In the genomic region with DNA sequence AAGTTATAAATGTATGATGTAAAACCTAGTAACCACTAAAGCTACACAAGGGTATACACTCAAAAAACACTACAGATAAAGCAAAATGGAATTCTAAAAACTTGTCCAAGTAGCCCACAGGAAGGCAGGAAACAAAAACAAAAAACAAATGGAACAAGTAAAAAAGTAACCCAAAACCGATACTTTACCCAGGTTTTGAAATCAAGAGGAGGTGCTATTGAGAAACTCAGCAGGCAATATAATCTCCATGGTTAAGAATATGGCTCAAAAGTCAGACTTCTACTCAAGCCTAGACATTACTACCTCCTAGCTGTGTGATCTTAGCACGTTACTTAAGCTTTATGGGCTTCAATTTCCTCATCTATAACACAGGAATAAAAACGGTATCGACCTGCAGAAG, we compare ENCODE assay signal across 24 cellular contexts. TPM values are rescaled to one million over a fixed set of nuclear protein-coding genes. Genes with fewer than 3 reads are reported as not detected.
DNase-seq lines count a peak whose midpoint lies in the region; ATAC-seq, FAIRE-seq and TF ChIP-seq lines count a peak whose summit lies in the region.
"Had no signal": no experiment of that assay in that cellular context is flagged by ENCODE, and none has a peak within 500 bp of the region (broad histone marks: within the 10 kb centered on the region; RNA-seq: fewer than 3 reads in every experiment).

No MANE protein-coding gene starts in this region.

- H3K36me3 ChIP-seq in Karpas-422 (ENCODE audit: insufficient read depth, low read length) = peaks cover 50% of the 10 kb centered on the region
- peaks cover 85% of the 10 kb centered on the region for H3K36me3 ChIP-seq in K562 (ENCODE audit: control insufficient read depth, insufficient read depth, low read length)
- peaks cover 70% of the 10 kb centered on the region for H3K36me3 ChIP-seq in MG63

- no peak overlapping the region for H3K4me3 Mint-ChIP-seq in T-helper 2 cell treated with Interferon-gamma antibody and Interleukin-4, amounts not matched to agents 5 μg/mL and 100 μg/mL, for 36 hours
- H3K4me3 Mint-ChIP-seq in CD14-positive monocyte = no peak overlapping the region
- H3K4me3 Mint-ChIP-seq: CD4-positive, CD25-positive, alpha-beta regulatory T cell; IgD-negative memory B cell had no signal

- intact Hi-C loops in K562 (cut with micrococcal nuclease) = no loop called here
- intact Hi-C loops in CD14-positive monocyte (cut with micrococcal nuclease) = no loop called here

- TF ChIP-seq EP300 in K562 (IDR thresholded peaks at IDR 0.05; ENCODE audit: low read length) = no peak

- no peak overlapping the region for H2AFZ ChIP-seq in Karpas-422 (ENCODE audit: low read length)
- no peak overlapping the region for H2AFZ ChIP-seq in K562 (ENCODE audit: low read depth, low read length)
- H2AFZ ChIP-seq: GM23248 had no signal

- no peak for TF ChIP-seq RAD21 in K562 (CRISPR knock-in tag; conservative IDR thresholded peaks at IDR 0.05 in 1 of 2, IDR thresholded peaks at IDR 0.05 in 1 of 2)

- no peak for TF ChIP-seq POLR2A in K562 (conservative IDR thresholded peaks at IDR 0.05)

- 83% methylated on average over 4 of the region's 4 CpGs for WGBS in K562 (ENCODE audit: insufficient coverage, low coverage, missing lambda C conversion rate)

- H3K27ac ChIP-seq in Karpas-422 (ENCODE audit: low read length) = peak overlapping the region; percentile 76
- H3K27ac ChIP-seq in K562 (ENCODE audit: extremely low read depth, low read depth, low read length) = no peak overlapping the region
- H3K27ac ChIP-seq: 22Rv1, GM23248, HL-60, Peyer's patch had no signal

- no peak for DNase-seq in T-helper 2 cell treated with Interferon-gamma antibody and Interleukin-4, amounts not matched to agents 5 μg/mL and 100 μg/mL, for 36 hours (ENCODE audit: low spot score)
- DNase-seq in T-helper 2 cell = no peak
- DNase-seq in Karpas-422 = no peak
- DNase-seq in K562 (ENCODE audit: extremely low read depth in 1 of 4, low spot score in 3 of 4) = no peak
- peak; percentile 4 for DNase-seq in iris pigment epithelial cell (ENCODE audit: low read depth)
- DNase-seq in MG63 = no peak
- DNase-seq in CD14-positive monocyte (ENCODE audit: low spot score) = no peak
- DNase-seq: Caco-2; CD4-positive, CD25-positive, alpha-beta regulatory T cell; DMS153; GDM1; GM23248; NCI-H1105 treated with DMSO at 0.1 percent for 48 hours; NCI-H1694; NCI-H510A; NCI-H748 treated with DMSO at 0.1 percent for 48 hours; NK-92 treated with Interleukin-12 subunit alpha and Interleukin-12 subunit beta, amount 100 ng/mL, for 24 hours; Peyer's patch had no signal

- H3K9me1 ChIP-seq in K562 (ENCODE audit: control insufficient read depth, insufficient read depth, low read length) = no peaks in the 10 kb centered on the region

- no peaks in the 10 kb centered on the region for H3K27me3 Mint-ChIP-seq in T-helper 2 cell treated with Interferon-gamma antibody and Interleukin-4, amounts not matched to agents 5 μg/mL and 100 μg/mL, for 36 hours (ENCODE audit: low read depth)
- H3K27me3 Mint-ChIP-seq in CD14-positive monocyte (ENCODE audit: low read depth in 3 of 3) = no peaks in the 10 kb centered on the region
- H3K27me3 Mint-ChIP-seq: CD4-positive, CD25-positive, alpha-beta regulatory T cell; IgD-negative memory B cell had no signal

- H3K79me2 ChIP-seq in Karpas-422 (ENCODE audit: low read length) (peaks cover 68% of the 10 kb centered on the region), K562 (ENCODE audit: control insufficient read depth, insufficient read depth, low read length) (peaks cover 7% of the 10 kb centered on the region; the same call in 2 of the 3 replicates)

- peak; percentile 40 for ATAC-seq in K562
- ATAC-seq in GM19463 (IDR thresholded peaks at IDR 0.05; ENCODE audit: unreplicated experiment) = no peak

- H3K9ac ChIP-seq in Karpas-422 (ENCODE audit: low read length) (no peak overlapping the region), K562 (ENCODE audit: insufficient read depth in 1 of 2, low read depth in 2 of 2, low read length in 2 of 2) (no peak overlapping the region)
- H3K9ac ChIP-seq: GM23248 had no signal

- no peaks in the 10 kb centered on the region for H3K9me2 ChIP-seq in Karpas-422 (replicated peaks; ENCODE audit: insufficient read depth, low read length)

- peaks cover 36% of the 10 kb centered on the region for H3K4me1 ChIP-seq in Karpas-422 (ENCODE audit: low read length)
- no peaks in the 10 kb centered on the region for H3K4me1 ChIP-seq in K562 (replicated peaks in 1 of 2; ENCODE audit: control insufficient read depth in 2 of 2, insufficient read depth in 2 of 2, low read length in 2 of 2)
- H3K4me1 ChIP-seq: Caco-2, HAP-1, Peyer's patch had no signal

- H4K20me1 ChIP-seq in Karpas-422 (ENCODE audit: insufficient read depth, low read depth, low read length) = no peaks in the 10 kb centered on the region
- H4K20me1 ChIP-seq in K562 (replicated peaks; ENCODE audit: control insufficient read depth, insufficient read depth, low read length) = no peaks in the 10 kb centered on the region

- peaks cover 2% of the 10 kb centered on the region for H3K4me1 Mint-ChIP-seq in T-helper 2 cell treated with Interferon-gamma antibody and Interleukin-4, amounts not matched to agents 5 μg/mL and 100 μg/mL, for 36 hours (ENCODE audit: low read depth)
- H3K4me1 Mint-ChIP-seq in CD14-positive monocyte = no peaks in the 10 kb centered on the region

- CTCF ChIA-PET in K562 (lab: Yijun Ruan, JAX; ENCODE audit: low intra/inter-chr PET ratio) = no interaction called here

- H3K4me3 ChIP-seq in Karpas-422 (ENCODE audit: low read length) = no peak overlapping the region
- no peak overlapping the region for H3K4me3 ChIP-seq in K562
- H3K4me3 ChIP-seq in MG63 = no peak overlapping the region
- H3K4me3 ChIP-seq: GM23248, HAP-1, Peyer's patch had no signal

- peaks cover 32% of the 10 kb centered on the region for H3K36me3 Mint-ChIP-seq in T-helper 2 cell treated with Interferon-gamma antibody and Interleukin-4, amounts not matched to agents 5 μg/mL and 100 μg/mL, for 36 hours (ENCODE audit: low read depth)
- peaks cover 65 to 89% of the 10 kb centered on the region in 2 donors for H3K36me3 Mint-ChIP-seq in CD14-positive monocyte

- POLR2A ChIA-PET in K562 (lab: Yijun Ruan, JAX) = interaction anchor here (1.4 to 4.4 kb wide), 2 partner anchors 12 to 24 kb away, joined by 3 to 55 read pairs; a partner anchor contains a TSS

- H3K9me3 Mint-ChIP-seq in T-helper 2 cell treated with Interferon-gamma antibody and Interleukin-4, amounts not matched to agents 5 μg/mL and 100 μg/mL, for 36 hours = no peaks in the 10 kb centered on the region
- H3K9me3 Mint-ChIP-seq in CD14-positive monocyte = peaks cover 0 to 3% (median 0%) of the 10 kb centered on the region in 7 donors
- H3K9me3 Mint-ChIP-seq: CD4-positive, CD25-positive, alpha-beta regulatory T cell; IgD-negative memory B cell had no signal

- peak overlapping the region; percentile 46 for H3K4me2 ChIP-seq in Karpas-422 (ENCODE audit: low read depth, low read length, poor library complexity, severe bottlenecking)
- no peak overlapping the region for H3K4me2 ChIP-seq in K562 (ENCODE audit: insufficient read depth, low read length)

- FAIRE-seq in K562 (lab: Jason Lieb, UNC) = no peak
- FAIRE-seq: GM19239 had no signal

- H3K27me3 ChIP-seq in Karpas-422 (ENCODE audit: low read length) (no peaks in the 10 kb centered on the region), K562 (ENCODE audit: control insufficient read depth in 2 of 2, insufficient read depth in 2 of 2, low read length in 2 of 2) (no peaks in the 10 kb centered on the region), MG63 (no peaks in the 10 kb centered on the region)
- H3K27me3 ChIP-seq: Peyer's patch had no signal

- TF ChIP-seq CTCF in K562 (IDR thresholded peaks at IDR 0.05 in 2 of 3, conservative IDR thresholded peaks at IDR 0.05 in 1 of 3; ENCODE audit: insufficient read depth in 2 of 3, low read depth in 1 of 3, low read length in 3 of 3) = no peak
- TF ChIP-seq CTCF in CD14-positive monocyte (IDR thresholded peaks at IDR 0.05) = no peak

- peak overlapping the region; percentile 13 for H3K27ac Mint-ChIP-seq in T-helper 2 cell treated with Interferon-gamma antibody and Interleukin-4, amounts not matched to agents 5 μg/mL and 100 μg/mL, for 36 hours
- H3K27ac Mint-ChIP-seq in CD14-positive monocyte = no peak overlapping the region

- BruUV-seq in K562 (replicated peaks; lab: Mats Ljungman, UMichigan) = no TSS peak

- in situ Hi-C loops in K562 (cut with MboI) = no loop called here

- no peaks in the 10 kb centered on the region for H3K9me3 ChIP-seq in Karpas-422 (ENCODE audit: low read length)
- no peaks in the 10 kb centered on the region for H3K9me3 ChIP-seq in K562 (replicated peaks; ENCODE audit: control insufficient read depth, insufficient read depth, low read depth, low read length)
- H3K9me3 ChIP-seq in MG63 = no peaks in the 10 kb centered on the region
- H3K9me3 ChIP-seq: Caco-2, HAP-1, Peyer's patch had no signal

RNA-seq across cellular contexts. Expression of a gene that starts 13.3 kb away (rescaled TPM):
- 15.2 and 15.8 TPM in 2 replicates for total RNA-seq in Karpas-422 (2014; rRNA removed; shearing (Covaris generic); ENCODE audit: low replicate concordance)
- 19.0 and 34.7 TPM in 2 replicates for total RNA-seq in K562 (2011; cell fraction: chromatin; rRNA removed; ENCODE audit: low replicate concordance)
- 11.5 and 13.0 TPM in 2 replicates for total RNA-seq in K562 (2011; cell fraction: nucleolus; rRNA removed)
- 18.9 and 25.9 TPM in 2 replicates for total RNA-seq in K562 (2011; cell fraction: nucleoplasm; rRNA removed)
- total RNA-seq in K562 (2014; rRNA removed) (23.1 and 23.5 TPM in 2 replicates), K562 (2014; rRNA removed; fragmentation: Illumina TruSeq; extraction: Trizol) (37.4 and 38.7 TPM in 2 replicates), K562 (2015; rRNA removed; fragmentation: Illumina TruSeq; extraction: Trizol) (31.1 and 34.9 TPM in 2 replicates), K562 (2021) (24.7 and 25.4 TPM in 2 replicates)
- polyA plus RNA-seq in K562 (2011; rRNA removed) (21.3 and 29.1 TPM in 2 replicates), K562 (2014; fragmentation: Illumina TruSeq; extraction: Trizol) (26.1 and 31.9 TPM in 2 replicates), K562 (2014; fragmentation: Nextera tagmentation; extraction: Ambion mirVana) (10 to 100 TPM; 20.0 to 28.4 TPM), K562 (2014; rRNA removed) (17.2 and 20.7 TPM in 2 replicates), CD14-positive monocyte (10 to 100 TPM in 1 of 2 donors, 1 to 10 TPM in 1; 8.1 to 10.2 TPM)
- 7.5 and 16.4 TPM in 2 replicates for polyA plus RNA-seq in K562 (2011; cell fraction: cytosol; rRNA removed)
- 4.6 and 5.7 TPM in 2 replicates for polyA plus RNA-seq in K562 (2011; cell fraction: nucleus; rRNA removed)
- 17.8 and 19.5 TPM in 2 replicates for polyA plus RNA-seq in K562 (2012)
- polyA minus RNA-seq in K562 (2011; rRNA and poly(A)+ RNA removed) = 50.4 and 73.6 TPM in 2 replicates
- polyA minus RNA-seq in K562 (2011; cell fraction: cytosol; rRNA and poly(A)+ RNA removed) = 17.9 and 25.6 TPM in 2 replicates
- polyA minus RNA-seq in K562 (2011; cell fraction: nucleus; rRNA and poly(A)+ RNA removed) = 6.1 and 10.8 TPM in 2 replicates
- 16.9 and 20.5 TPM in 2 replicates for total RNA-seq in MG63 (2014; rRNA removed; shearing (Covaris generic); ENCODE audit: low replicate concordance)

RNA-seq across cellular contexts. Expression of a gene that starts 24.2 kb away (rescaled TPM):
- 1.7 and 2.2 TPM in 2 replicates for total RNA-seq in Karpas-422 (2014; rRNA removed; shearing (Covaris generic); ENCODE audit: low replicate concordance)
- 16.9 and 23.6 TPM in 2 replicates for total RNA-seq in K562 (2011; cell fraction: chromatin; rRNA removed; ENCODE audit: low replicate concordance)
- 11.1 and 12.3 TPM in 2 replicates for total RNA-seq in K562 (2011; cell fraction: nucleolus; rRNA removed)
- 12.7 and 14.0 TPM in 2 replicates for total RNA-seq in K562 (2011; cell fraction: nucleoplasm; rRNA removed)
- 3.2 and 3.6 TPM in 2 replicates for total RNA-seq in K562 (2014; rRNA removed)
- 5.4 and 5.7 TPM in 2 replicates for total RNA-seq in K562 (2014; rRNA removed; fragmentation: Illumina TruSeq; extraction: Trizol)
- total RNA-seq in K562 (2015; rRNA removed; fragmentation: Illumina TruSeq; extraction: Trizol) = 3.8 and 4.0 TPM in 2 replicates
- 5.0 and 5.2 TPM in 2 replicates for total RNA-seq in K562 (2021)
- 6.1 and 6.5 TPM in 2 replicates for polyA plus RNA-seq in K562 (2011; rRNA removed)
- polyA plus RNA-seq in K562 (2011; cell fraction: cytosol; rRNA removed) = 1.8 and 4.7 TPM in 2 replicates
- 3.1 and 4.5 TPM in 2 replicates for polyA plus RNA-seq in K562 (2011; cell fraction: nucleus; rRNA removed)
- polyA plus RNA-seq in K562 (2012) = 3.6 and 5.1 TPM in 2 replicates
- 4.4 and 4.5 TPM in 2 replicates for polyA plus RNA-seq in K562 (2014; fragmentation: Illumina TruSeq; extraction: Trizol)
- 1 to 10 TPM; 3.6 to 4.2 TPM for polyA plus RNA-seq in K562 (2014; fragmentation: Nextera tagmentation; extraction: Ambion mirVana)
- 4.9 and 5.9 TPM in 2 replicates for polyA plus RNA-seq in K562 (2014; rRNA removed)
- polyA minus RNA-seq in K562 (2011; rRNA and poly(A)+ RNA removed) = 14.6 and 18.9 TPM in 2 replicates
- polyA minus RNA-seq in K562 (2011; cell fraction: cytosol; rRNA and poly(A)+ RNA removed) = 2.4 and 3.3 TPM in 2 replicates
- 3.1 and 5.9 TPM in 2 replicates for polyA minus RNA-seq in K562 (2011; cell fraction: nucleus; rRNA and poly(A)+ RNA removed)
- 1.6 and 5.1 TPM in 2 replicates for total RNA-seq in MG63 (2014; rRNA removed; shearing (Covaris generic); ENCODE audit: low replicate concordance)
- under 1 TPM; 0.17 to 0.36 TPM for polyA plus RNA-seq in CD14-positive monocyte
